In the genomic region with DNA sequence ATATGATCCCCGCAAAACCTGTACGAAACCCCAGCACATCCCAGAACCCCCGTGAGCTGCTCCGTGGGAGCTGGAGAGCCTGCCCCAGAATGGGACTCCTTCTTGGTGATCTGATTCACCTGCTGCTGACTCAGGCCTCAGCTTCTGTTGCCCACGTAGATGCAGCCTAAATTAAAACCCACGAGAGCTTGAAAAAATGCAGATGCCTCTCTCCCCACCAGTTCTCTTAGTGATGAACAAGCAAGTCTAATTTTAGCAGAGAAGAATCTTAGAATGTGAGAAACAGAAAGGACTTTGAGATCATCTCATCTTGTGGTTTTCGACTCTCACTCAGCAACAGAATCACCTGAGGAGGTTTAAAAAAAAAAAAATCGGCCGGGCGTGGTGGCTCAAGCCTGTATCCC, we compare ENCODE assay signal across 9 cellular contexts. TPM values are rescaled to one million over a fixed set of nuclear protein-coding genes. Genes with fewer than 3 reads are reported as not detected.
DNase-seq lines count a peak whose midpoint lies in the region; ATAC-seq and TF ChIP-seq lines count a peak whose summit lies in the region.
"Had no signal": no experiment of that assay in that cellular context is flagged by ENCODE, and none has a peak within 500 bp of the region (broad histone marks: within the 10 kb centered on the region; RNA-seq: fewer than 3 reads in every experiment).

No MANE protein-coding gene starts in this region.

- H3K9me3 Mint-ChIP-seq in Caco-2 (ENCODE audit: unreplicated experiment): no peaks in the 10 kb centered on the region
- H3K9me3 Mint-ChIP-seq in CD8-positive, alpha-beta memory T cell: no peaks in the 10 kb centered on the region

- no peaks in the 10 kb centered on the region for H3K4me1 Mint-ChIP-seq in Caco-2 (ENCODE audit: low read depth, unreplicated experiment)
- peaks cover 5 to 6% (median 6%) of the 10 kb centered on the region in 3 donors for H3K4me1 Mint-ChIP-seq in CD8-positive, alpha-beta memory T cell

- CTCF ChIA-PET in Caco-2 (lab: Charles Lee): no interaction called here
- CTCF ChIA-PET in CD8-positive, alpha-beta memory T cell (lab: Charles Lee): interaction anchor here (1.5 kb wide), 1 partner anchor 40 kb away, joined by 6 read pairs; no protein-coding TSS in a partner anchor

- TF ChIP-seq POLR2A in esophagus squamous epithelium (IDR thresholded peaks at IDR 0.05): no peak

- no peak overlapping the region for H3K4me3 Mint-ChIP-seq in Caco-2 (ENCODE audit: unreplicated experiment)
- peak overlapping the region in 3 of 7 donors; percentile 1 to 67 (median 53) for H3K4me3 Mint-ChIP-seq in CD8-positive, alpha-beta memory T cell

- H3K27ac ChIP-seq in esophagus squamous epithelium: peak overlapping the region; percentile 62 to 91 (median 89)
- H3K27ac ChIP-seq in CD8-positive, alpha-beta memory T cell (ENCODE audit: low read depth, low read length): no peak overlapping the region
- H3K27ac ChIP-seq in lower lobe of right lung: no peak overlapping the region
- H3K27ac ChIP-seq: pancreas had no signal

- peak overlapping the region; percentile 36 for H3K27ac Mint-ChIP-seq in Caco-2 (ENCODE audit: unreplicated experiment)
- H3K27ac Mint-ChIP-seq in CD8-positive, alpha-beta memory T cell: peak overlapping the region in 3 of 8 donors; percentile 13 to 80 (median 26)

- ATAC-seq in GM19351 (IDR thresholded peaks at IDR 0.05; ENCODE audit: unreplicated experiment) (peak; percentile 84), HG03196 (IDR thresholded peaks at IDR 0.05; ENCODE audit: unreplicated experiment) (peak; percentile 67), GM18873 (IDR thresholded peaks at IDR 0.05; ENCODE audit: low FRiP score, unreplicated experiment) (no peak), lower lobe of right lung (no peak)
- ATAC-seq: pancreas had no signal

- intact Hi-C loops in Caco-2 (cut with micrococcal nuclease; ENCODE audit: unreplicated experiment): no loop called here
- intact Hi-C loops in esophagus squamous epithelium (cut with DNase I): no loop called here
- intact Hi-C loops in lower lobe of right lung (cut with DNase I): no loop called here

- DNase-seq in Caco-2 (no peak), esophagus squamous epithelium (lab: John Stamatoyannopoulos, UW) (no peak), NCI-H187 (lab: John Stamatoyannopoulos, UW) (no peak), lower lobe of right lung (no peak)
- no peak for DNase-seq in CD8-positive, alpha-beta memory T cell
- DNase-seq: pancreas had no signal

- peaks cover 4% of the 10 kb centered on the region for H3K36me3 Mint-ChIP-seq in Caco-2 (ENCODE audit: insufficient read depth, unreplicated experiment)
- no peaks in the 10 kb centered on the region for H3K36me3 Mint-ChIP-seq in CD8-positive, alpha-beta memory T cell

- H3K27me3 Mint-ChIP-seq in Caco-2 (ENCODE audit: insufficient read depth, unreplicated experiment): no peaks in the 10 kb centered on the region
- H3K27me3 Mint-ChIP-seq in CD8-positive, alpha-beta memory T cell: peaks cover 7 to 42% of the 10 kb centered on the region in 2 donors

- BruUV-seq in Caco-2 (replicated peaks; lab: Mats Ljungman, UMichigan): no TSS peak

- H3K36me3 ChIP-seq in Caco-2 (ENCODE audit: control insufficient read depth, insufficient read depth, low read length) (no peaks in the 10 kb centered on the region), esophagus squamous epithelium (no peaks in the 10 kb centered on the region), lower lobe of right lung (no peaks in the 10 kb centered on the region)
- no peaks in the 10 kb centered on the region for H3K36me3 ChIP-seq in CD8-positive, alpha-beta memory T cell (ENCODE audit: insufficient read depth, low read length)
- H3K36me3 ChIP-seq: pancreas had no signal

- H3K4me1 ChIP-seq in Caco-2 (no peaks in the 10 kb centered on the region), esophagus squamous epithelium (peaks cover 10 to 64% (median 25%) of the 10 kb centered on the region in 3 donors), lower lobe of right lung (peaks cover 37% of the 10 kb centered on the region)
- no peaks in the 10 kb centered on the region for H3K4me1 ChIP-seq in CD8-positive, alpha-beta memory T cell (ENCODE audit: insufficient read depth, low read length)

- POLR2A ChIA-PET in Caco-2 (lab: Charles Lee): no interaction called here
- POLR2A ChIA-PET in CD8-positive, alpha-beta memory T cell (lab: Charles Lee): no interaction called here

- 56 to 69% methylated on average over 5 to 10 of the region's 10 CpGs for WGBS in esophagus squamous epithelium, 2 donors

- TF ChIP-seq CTCF in Caco-2 (IDR thresholded peaks at IDR 0.05; ENCODE audit: insufficient read depth in 1 of 2, low read depth in 1 of 2, low read length in 1 of 2, severe bottlenecking in 1 of 2, unreplicated experiment in 1 of 2) (no peak), esophagus squamous epithelium (IDR thresholded peaks at IDR 0.05) (no peak), lower lobe of right lung (IDR thresholded peaks at IDR 0.05) (no peak)

- no peaks in the 10 kb centered on the region; the same call in 1 of the 2 replicates for H3K27me3 ChIP-seq in Caco-2 (replicated peaks; ENCODE audit: control insufficient read depth, insufficient read depth, low read length)
- peaks cover 0 to 7% (median 0%) of the 10 kb centered on the region in 4 donors for H3K27me3 ChIP-seq in esophagus squamous epithelium
- H3K27me3 ChIP-seq in CD8-positive, alpha-beta memory T cell (ENCODE audit: insufficient read depth, low read length, poor library complexity, severe bottlenecking): no peaks in the 10 kb centered on the region
- H3K27me3 ChIP-seq in lower lobe of right lung (ENCODE audit: low read depth): no peaks in the 10 kb centered on the region
- H3K27me3 ChIP-seq: pancreas had no signal

- H3K9me3 ChIP-seq in Caco-2: no peaks in the 10 kb centered on the region
- H3K9me3 ChIP-seq in esophagus squamous epithelium: no peaks in the 10 kb centered on the region
- H3K9me3 ChIP-seq in CD8-positive, alpha-beta memory T cell (ENCODE audit: low read length): no peaks in the 10 kb centered on the region
- no peaks in the 10 kb centered on the region for H3K9me3 ChIP-seq in lower lobe of right lung
- H3K9me3 ChIP-seq: pancreas had no signal

- H3K4me3 ChIP-seq in Caco-2 (ENCODE audit: low read depth, low read length): no peak overlapping the region
- no peak overlapping the region for H3K4me3 ChIP-seq in esophagus squamous epithelium
- H3K4me3 ChIP-seq in CD8-positive, alpha-beta memory T cell (ENCODE audit: low read length): no peak overlapping the region
- H3K4me3 ChIP-seq in lower lobe of right lung: no peak overlapping the region
- H3K4me3 ChIP-seq: pancreas had no signal

RNA-seq across cellular contexts. Expression of a gene that starts 57.6 kb away (rescaled TPM):
- total RNA-seq in Caco-2 (2022) (1.00 and 1.1 TPM in 2 replicates), esophagus squamous epithelium (10 to 100 TPM in 1 of 4 donors, 1 to 10 TPM in 2, under 1 TPM in 1; 0.15 to 13.4 (median 2.4) TPM), lower lobe of right lung (7.9 TPM)
- 1 to 10 TPM; 1.2 to 1.5 TPM for total RNA-seq in CD8-positive, alpha-beta memory T cell
- polyA plus RNA-seq in CD8-positive, alpha-beta memory T cell: 1.3 TPM

Comparison
In these comparisons a context has a peak if more than half of its experiments do, and no peak if none do; other contexts are left out.
1. ATAC-seq: peak in GM19351 (single experiment) and HG03196 (single experiment); none in GM18873 (single experiment) and lower lobe of right lung (0 of 2).
2. H3K27ac ChIP-seq: peak in esophagus squamous epithelium (4 of 4); none in CD8-positive, alpha-beta memory T cell (single experiment) and lower lobe of right lung (single experiment).